Comparison of ENCODE assay signal across 17 cellular contexts in the genomic region with DNA sequence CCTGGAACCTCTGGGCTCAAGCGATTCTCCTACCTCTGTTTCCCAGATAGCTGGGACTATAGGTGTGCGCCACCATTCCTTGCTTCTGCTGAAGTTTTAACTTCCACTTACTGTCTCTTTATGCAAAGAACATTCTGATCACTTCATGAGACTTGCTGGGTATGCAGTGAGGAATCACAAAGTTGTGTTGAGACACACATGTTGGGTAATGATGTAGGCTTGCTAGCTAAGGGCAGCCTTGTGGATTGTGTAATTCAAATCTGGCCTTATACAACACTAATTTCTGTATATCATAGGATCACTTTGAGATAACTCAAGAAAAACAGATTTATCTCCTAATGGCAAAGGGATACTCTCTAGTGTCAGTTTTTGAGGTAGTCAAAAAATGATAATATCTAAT. TPM values are rescaled to one million over a fixed set of nuclear protein-coding genes. Genes with fewer than 3 reads are reported as not detected.
DNase-seq lines count a peak whose midpoint lies in the region; ATAC-seq, FAIRE-seq and TF ChIP-seq lines count a peak whose summit lies in the region.
"Had no signal": no experiment of that assay in that cellular context is flagged by ENCODE, and none has a peak within 500 bp of the region (broad histone marks: within the 10 kb centered on the region; RNA-seq: fewer than 3 reads in every experiment).

No MANE protein-coding gene starts in this region.

- no peak for FAIRE-seq in astrocyte (lab: Jason Lieb, UNC)

- no peak overlapping the region for H3K14ac ChIP-seq in mesenchymal stem cell (ENCODE audit: low read length in 2 of 2)

- H3K9ac ChIP-seq in astrocyte (ENCODE audit: low read length) (no peak overlapping the region), mesenchymal stem cell (ENCODE audit: low read length) (no peak overlapping the region)

- H4K20me1 ChIP-seq in astrocyte (ENCODE audit: insufficient read depth, low read length) = peaks cover 56% of the 10 kb centered on the region

- peaks cover 22% of the 10 kb centered on the region for H3K79me1 ChIP-seq in mesenchymal stem cell (replicated peaks; ENCODE audit: low read length, poor library complexity, severe bottlenecking)

- H3K79me2 ChIP-seq in astrocyte (ENCODE audit: insufficient read depth, low read length) = peaks cover 86% of the 10 kb centered on the region

- peak overlapping the region; percentile 68 for H3K27ac Mint-ChIP-seq in CD4-positive, alpha-beta T cell
- peak overlapping the region; percentile 27 for H3K27ac Mint-ChIP-seq in astrocyte (ENCODE audit: unreplicated experiment)
- H3K27ac Mint-ChIP-seq: WTC11 had no signal

- no peak overlapping the region for H2BK12ac ChIP-seq in mesenchymal stem cell (ENCODE audit: low read length in 2 of 2)

- no peak overlapping the region for H2AFZ ChIP-seq in astrocyte (ENCODE audit: low read depth, low read length)
- no peak overlapping the region for H2AFZ ChIP-seq in mesenchymal stem cell (ENCODE audit: low read depth, low read length)

- H3K36me3 ChIP-seq in astrocyte (ENCODE audit: insufficient read depth, low read length) (peaks cover 79% of the 10 kb centered on the region), mesenchymal stem cell (ENCODE audit: control insufficient read depth in 1 of 2, insufficient read depth in 2 of 2, low read depth in 1 of 2, low read length in 2 of 2) (peaks cover 15 to 91% of the 10 kb centered on the region in 2 experiments)
- H3K36me3 ChIP-seq: ovary had no signal

- H2BK15ac ChIP-seq in mesenchymal stem cell (ENCODE audit: low read depth, poor library complexity, severe bottlenecking) = no peak overlapping the region

- H3K27ac ChIP-seq in CD4-positive, alpha-beta T cell (ENCODE audit: low read depth, low read length) = no peak overlapping the region
- H3K27ac ChIP-seq in HL-60 (replicated peaks) (peak overlapping the region; percentile 44; the same call in 1 of the 2 replicates), astrocyte (ENCODE audit: low read depth, low read length) (no peak overlapping the region), mesenchymal stem cell (ENCODE audit: low read length, poor library complexity, severe bottlenecking) (no peak overlapping the region)
- H3K27ac ChIP-seq: ovary had no signal

- peaks cover 99% of the 10 kb centered on the region for H3K36me3 Mint-ChIP-seq in CD4-positive, alpha-beta T cell (ENCODE audit: low read depth)
- H3K36me3 Mint-ChIP-seq in astrocyte (ENCODE audit: low read depth, unreplicated experiment) = peaks cover 41% of the 10 kb centered on the region

- POLR2A ChIA-PET in CD4-positive, alpha-beta T cell (lab: Charles Lee) = interaction anchor here (0.8 to 1.1 kb wide), 2 partner anchors 10 kb away, joined by 3 read pairs; no protein-coding TSS in a partner anchor

- no peak overlapping the region for H3K4me3 Mint-ChIP-seq in CD4-positive, alpha-beta T cell
- no peak overlapping the region for H3K4me3 Mint-ChIP-seq in astrocyte (ENCODE audit: unreplicated experiment)
- H3K4me3 Mint-ChIP-seq: WTC11 had no signal

- no peak for DNase-seq in CD4-positive, alpha-beta T cell
- DNase-seq in HL-60 (ENCODE audit: low read depth in 1 of 2, low spot score in 1 of 2) = peak in 1 of 2 experiments; percentile 72
- DNase-seq in astrocyte (ENCODE audit: low read depth) = no peak
- peak; percentile 52 for DNase-seq in mesenchymal stem cell
- DNase-seq in Ammon's horn (ENCODE audit: low spot score) = no peak
- DNase-seq: AML-193; effector CD8-positive, alpha-beta T cell; left cardiac atrium; NCI-H345; NK-92 treated with Interleukin-12 subunit alpha and Interleukin-12 subunit beta, amount 100 ng/mL, for 24 hours; ovary; RPMI8226; stimulated activated CD4-positive, alpha-beta T cell treated with anti-CD3 and anti-CD28 coated beads, Interleukin-4, amount 100 ng/mL, for 1 hour had no signal

- H3K4me1 ChIP-seq in astrocyte (ENCODE audit: insufficient read depth, low read length) = no peaks in the 10 kb centered on the region
- H3K4me1 ChIP-seq in mesenchymal stem cell (ENCODE audit: control insufficient read depth, insufficient read depth, low read depth, low read length) = no peaks in the 10 kb centered on the region
- H3K4me1 ChIP-seq: adrenal gland had no signal

- no peaks in the 10 kb centered on the region for H3K9me3 ChIP-seq in CD4-positive, alpha-beta T cell (ENCODE audit: control insufficient read depth, low read length)
- H3K9me3 ChIP-seq in astrocyte (ENCODE audit: insufficient read depth, low read depth, low read length) = no peaks in the 10 kb centered on the region
- H3K9me3 ChIP-seq in mesenchymal stem cell (ENCODE audit: control insufficient read depth, low read length) = no peaks in the 10 kb centered on the region
- H3K9me3 ChIP-seq: adrenal gland, ovary had no signal

- no peak overlapping the region for H2AK5ac ChIP-seq in mesenchymal stem cell (ENCODE audit: low read length, severe bottlenecking)

- H4K8ac ChIP-seq in mesenchymal stem cell (ENCODE audit: low read length) = no peak overlapping the region

- WGBS in mesenchymal stem cell = 100% methylated on average over 2 of the region's 2 CpGs

- no peak overlapping the region for H4K91ac ChIP-seq in mesenchymal stem cell (ENCODE audit: low read length)

- no peak overlapping the region for H3K23ac ChIP-seq in mesenchymal stem cell (ENCODE audit: low read length in 2 of 2)

- TF ChIP-seq CTCF in CD4-positive, alpha-beta T cell (IDR thresholded peaks at IDR 0.05) = no peak
- no peak for TF ChIP-seq CTCF in HL-60 (IDR thresholded peaks at IDR 0.05; ENCODE audit: insufficient read depth, low read length)
- no peak for TF ChIP-seq CTCF in astrocyte (IDR thresholded peaks at IDR 0.05; ENCODE audit: insufficient read depth, low read depth, low read length)

- no peak overlapping the region for H3K18ac ChIP-seq in mesenchymal stem cell (ENCODE audit: low read depth in 1 of 2, low read length in 2 of 2)

- no peak overlapping the region for H3K4ac ChIP-seq in mesenchymal stem cell (ENCODE audit: low read depth in 1 of 2, low read length in 2 of 2)

- H3K4me2 ChIP-seq in astrocyte (ENCODE audit: low read length) (no peak overlapping the region), mesenchymal stem cell (ENCODE audit: low read length, poor library complexity, severe bottlenecking) (no peak overlapping the region)

- intact Hi-C loops in CD4-positive, alpha-beta T cell (cut with DNase I, micrococcal nuclease) = no loop called here

- H3K4me1 Mint-ChIP-seq in CD4-positive, alpha-beta T cell (ENCODE audit: low read depth) = peaks cover 60% of the 10 kb centered on the region
- peaks cover 6% of the 10 kb centered on the region for H3K4me1 Mint-ChIP-seq in astrocyte (ENCODE audit: low read depth, unreplicated experiment)
- H3K4me1 Mint-ChIP-seq: WTC11 had no signal

- no peak for ATAC-seq in CD4-positive, alpha-beta T cell (ENCODE audit: poor library complexity)
- ATAC-seq in HG03175 (IDR thresholded peaks at IDR 0.05; ENCODE audit: unreplicated experiment) = no peak
- ATAC-seq in GM18909 (IDR thresholded peaks at IDR 0.05; ENCODE audit: poor library complexity, unreplicated experiment) = no peak
- ATAC-seq: WTC11 had no signal

- H2BK5ac ChIP-seq in mesenchymal stem cell (ENCODE audit: low read depth, low read length, poor library complexity, severe bottlenecking) = no peak overlapping the region

- H3K27me3 ChIP-seq in CD4-positive, alpha-beta T cell (ENCODE audit: control insufficient read depth, insufficient read depth, low read length) = no peaks in the 10 kb centered on the region
- H3K27me3 ChIP-seq in HL-60 (ENCODE audit: insufficient read depth, poor library complexity, severe bottlenecking) (no peaks in the 10 kb centered on the region), astrocyte (ENCODE audit: insufficient read depth, low read length) (no peaks in the 10 kb centered on the region), mesenchymal stem cell (ENCODE audit: control insufficient read depth in 1 of 2, insufficient read depth in 1 of 2, low read length in 2 of 2) (no peaks in the 10 kb centered on the region)
- H3K27me3 ChIP-seq: adrenal gland, ovary had no signal

- CTCF ChIA-PET in CD4-positive, alpha-beta T cell (lab: Charles Lee) = interaction anchor here (1.4 kb wide), 1 partner anchor 23 kb away, joined by 8 read pairs; no protein-coding TSS in a partner anchor

- H3K4me3 ChIP-seq in HL-60 (replicated peaks; ENCODE audit: insufficient read depth, low read length) = no peak overlapping the region
- H3K4me3 ChIP-seq in astrocyte (ENCODE audit: insufficient read depth, low read depth, low read length) = no peak overlapping the region
- H3K4me3 ChIP-seq in mesenchymal stem cell (ENCODE audit: insufficient read depth in 1 of 2, low read depth in 1 of 2, low read length in 2 of 2) = no peak overlapping the region
- H3K4me3 ChIP-seq: adrenal gland, ovary had no signal

- no peaks in the 10 kb centered on the region for H3K27me3 Mint-ChIP-seq in CD4-positive, alpha-beta T cell
- H3K27me3 Mint-ChIP-seq in astrocyte (ENCODE audit: low read depth, unreplicated experiment) = no peaks in the 10 kb centered on the region

- no peak overlapping the region for H2BK120ac ChIP-seq in mesenchymal stem cell (ENCODE audit: low read depth, low read length)

- no peaks in the 10 kb centered on the region for H3K9me3 Mint-ChIP-seq in CD4-positive, alpha-beta T cell
- H3K9me3 Mint-ChIP-seq in astrocyte (ENCODE audit: unreplicated experiment) = no peaks in the 10 kb centered on the region
- H3K9me3 Mint-ChIP-seq: WTC11 had no signal

RNA-seq across cellular contexts. Expression of a gene that starts 24.2 kb away (rescaled TPM):
- 100 to 1,000 TPM; 126 to 129 TPM for total RNA-seq in CD4-positive, alpha-beta T cell
- total RNA-seq in astrocyte = 237 and 249 TPM in 2 replicates
- 151 TPM for polyA plus RNA-seq in mesenchymal stem cell (2013, experiment 1 of 2)
- 150 TPM for polyA plus RNA-seq in mesenchymal stem cell (2013, experiment 2 of 2)

RNA-seq across cellular contexts. Expression of a gene that starts 51.7 kb away (rescaled TPM):
- total RNA-seq in CD4-positive, alpha-beta T cell = under 1 TPM; 0.27 to 0.53 TPM
- total RNA-seq in astrocyte = 17.9 and 20.1 TPM in 2 replicates
- polyA plus RNA-seq in mesenchymal stem cell (2013, experiment 1 of 2) = 1.2 TPM
- 1.2 TPM for polyA plus RNA-seq in mesenchymal stem cell (2013, experiment 2 of 2)

RNA-seq across cellular contexts. Expression of a gene that starts 51.8 kb away (rescaled TPM):
- 10 to 100 TPM in 1 of 2 experiments, 1 to 10 TPM in 1; 9.1 to 10.3 TPM for total RNA-seq in CD4-positive, alpha-beta T cell
- total RNA-seq in astrocyte = 17.0 and 17.3 TPM in 2 replicates
- 5.5 TPM for polyA plus RNA-seq in mesenchymal stem cell (2013, experiment 1 of 2)
- 4.8 TPM for polyA plus RNA-seq in mesenchymal stem cell (2013, experiment 2 of 2)

Comparison
In these comparisons a context has a peak if more than half of its experiments do, and no peak if none do; other contexts are left out.
1. RNA of a gene that starts 51.7 kb away (total RNA-seq): 17.9 to 20.1 TPM in astrocyte; 0.27 to 0.53 TPM in CD4-positive, alpha-beta T cell; every median in the first group is over 10 times any median in the second.